ENCODE assay signal across 30 cellular contexts in the genomic region with DNA sequence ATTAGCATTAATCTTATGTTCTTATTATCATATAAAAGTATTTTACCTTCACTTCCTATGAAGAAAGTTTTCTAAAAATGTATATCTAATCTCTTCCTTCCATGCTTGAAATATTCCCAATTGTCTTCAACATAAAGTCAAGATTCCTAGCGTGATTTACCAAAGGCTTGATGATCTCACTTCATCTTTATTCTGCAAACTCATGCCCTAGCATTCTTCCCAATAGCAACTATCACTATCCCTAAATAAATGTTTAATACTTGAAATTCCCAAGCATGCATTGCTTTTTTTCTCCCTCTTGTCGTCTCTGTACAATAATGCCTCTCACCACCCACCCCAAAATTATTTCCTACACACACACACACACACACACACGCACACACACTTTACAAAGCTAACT.
"Had no signal": no experiment of that assay in that cellular context is flagged by ENCODE, and none has a peak within 500 bp of the region (broad histone marks: within the 10 kb centered on the region; RNA-seq: fewer than 3 reads in every experiment).

No MANE protein-coding gene starts in this region.

- H3K9me3 ChIP-seq: esophagus muscularis mucosa, gastroesophageal sphincter, heart left ventricle, left ventricle myocardium inferior, lower lobe of right lung, ovary, psoas muscle, sigmoid colon, spleen, testis, tibial nerve, upper lobe of left lung, uterus had no signal

- FAIRE-seq: endothelial cell of umbilical vein, islet of Langerhans had no signal

- H3K36me3 ChIP-seq: esophagus muscularis mucosa, gastroesophageal sphincter, heart left ventricle, left ventricle myocardium inferior, lower lobe of right lung, ovary, sigmoid colon, spleen, tibial nerve, upper lobe of left lung, uterus had no signal

- ATAC-seq: foreskin keratinocyte; gastroesophageal sphincter; heart left ventricle; left colon; lower lobe of right lung; natural killer cell; psoas muscle; right cardiac atrium; stimulated activated memory B cell treated with anti-CD40 and anti-IgM and Interleukin-4, amounts not matched to agents 10 μg/mL and 1 μg/mL and 100 μg/mL, for 72 hours; stimulated activated naive CD8-positive, alpha-beta T cell treated with anti-CD3 and anti-CD28 coated beads, Interleukin-15, Interleukin-2, amounts not matched to agents 100 U/mL and 50 U/mL, for 24 hours had no signal

- H3K27ac ChIP-seq: coronary artery, esophagus muscularis mucosa, foreskin keratinocyte, gastroesophageal sphincter, heart left ventricle, left ventricle myocardium inferior, lower lobe of right lung, ovary, psoas muscle, sigmoid colon, skin epidermis, spleen, testis, tibial nerve, upper lobe of left lung, uterus had no signal

- H3K4me3 ChIP-seq: coronary artery, esophagus muscularis mucosa, gastroesophageal sphincter, heart left ventricle, left ventricle myocardium inferior, lower lobe of right lung, ovary, psoas muscle, sigmoid colon, skin epidermis, spleen, testis, tibial nerve, upper lobe of left lung, uterus had no signal

- H3K4me1 ChIP-seq: esophagus muscularis mucosa, foreskin keratinocyte, gastroesophageal sphincter, heart left ventricle, left ventricle myocardium inferior, lower lobe of right lung, psoas muscle, sigmoid colon, spleen, testis, tibial nerve, upper lobe of left lung, uterus had no signal

- H3K27me3 ChIP-seq: esophagus muscularis mucosa, foreskin keratinocyte, gastroesophageal sphincter, heart left ventricle, ovary, sigmoid colon, spleen, testis, tibial nerve, upper lobe of left lung, uterus had no signal

- DNase-seq: dermis blood vessel endothelial cell; effector memory CD4-positive, alpha-beta T cell; foreskin keratinocyte; heart left ventricle; hippocampal formation; left colon; left ventricle myocardium inferior; lower lobe of right lung; natural killer cell; occipital lobe; ovary; posterior cingulate gyrus; psoas muscle; right cardiac atrium; sigmoid colon; spleen; stimulated activated CD4-positive, alpha-beta T cell treated with anti-CD3 and anti-CD28 coated beads, Interleukin-4, amount 100 ng/mL, for 4 hours; stimulated activated naive CD8-positive, alpha-beta T cell treated with anti-CD3 and anti-CD28 coated beads, Interleukin-15, Interleukin-2, amounts not matched to agents 100 U/mL and 50 U/mL, for 24 hours; substantia nigra; testis; upper lobe of left lung; uterus had no signal
